Comparison of ENCODE assay signal across 8 cellular contexts in genomic region chr22:37804886-37805857, GRCh38. TPM values are rescaled to one million over a fixed set of nuclear protein-coding genes. Genes with fewer than 3 reads are reported as not detected.
DNase-seq lines count a peak whose midpoint lies in the region; ATAC-seq and TF ChIP-seq lines count a peak whose summit lies in the region.

No MANE protein-coding gene starts in this region.

- H3K4me1 ChIP-seq in IMR-90 (ENCODE audit: control insufficient read depth, insufficient read depth, low read length) (peaks cover 12% of the 10 kb centered on the region), suprapubic skin (peaks cover 69% of the 10 kb centered on the region)

- POLR2A ChIA-PET in IMR-90 (lab: Charles Lee; ENCODE audit: unreplicated experiment) = interaction anchor here (0.6 to 1.1 kb wide), 2 partner anchors 124 to 479 kb away, joined by 4 to 5 read pairs; no protein-coding TSS in a partner anchor

- no peaks in the 10 kb centered on the region for H3K36me3 ChIP-seq in IMR-90 (ENCODE audit: control insufficient read depth, insufficient read depth, low read length)
- no peaks in the 10 kb centered on the region for H3K36me3 ChIP-seq in suprapubic skin

- peak overlapping the region; percentile 57 for H3K14ac ChIP-seq in IMR-90 (replicated peaks; ENCODE audit: low read depth, low read length)

- TF ChIP-seq POLR2A in IMR-90 (IDR thresholded peaks at IDR 0.05; ENCODE audit: low read depth, low read length) (peak; percentile 90), suprapubic skin (IDR thresholded peaks at IDR 0.05) (peak; percentile 13 to 64)

- no peak for TF ChIP-seq RAD21 in IMR-90 (IDR thresholded peaks at IDR 0.05; ENCODE audit: low read length)

- H2BK120ac ChIP-seq in IMR-90 (ENCODE audit: low read depth, low read length) = peak overlapping the region; percentile 52; the same call in 1 of the 2 replicates

- peak overlapping the region; percentile 86 for H3K23ac ChIP-seq in IMR-90 (ENCODE audit: low read depth, low read length)

- intact Hi-C loops in CD14-positive monocyte (cut with micrococcal nuclease) = loop anchor here in 1 of 2 donors (10.0 kb wide), 1 partner anchor 120 kb away; the partner anchor contains the start of gene NOL12
- intact Hi-C loops in IMR-90 (cut with micrococcal nuclease) = loop anchor here (5.0 kb wide), 1 partner anchor 37 kb away; the partner anchor contains the start of gene ANKRD54

- BruUV-seq in IMR-90 (replicated peaks; lab: Mats Ljungman, UMichigan) = TSS peak; percentile 82

- CTCF ChIA-PET in IMR-90 (lab: Yijun Ruan, JAX) = no interaction called here

- H3K36me3 Mint-ChIP-seq in CD14-positive monocyte (peaks cover 8 to 16% of the 10 kb centered on the region in 2 donors), glutamatergic neuron (ENCODE audit: unreplicated experiment) (no peaks in the 10 kb centered on the region)
- no peaks in the 10 kb centered on the region for H3K36me3 Mint-ChIP-seq in activated naive CD8-positive, alpha-beta T cell treated with anti-CD3 and anti-CD28 coated beads for 36 hours

- H3K4me1 Mint-ChIP-seq in CD14-positive monocyte (peaks cover 54% of the 10 kb centered on the region), glutamatergic neuron (ENCODE audit: low read depth, unreplicated experiment) (peaks cover 14% of the 10 kb centered on the region)
- peaks cover 35% of the 10 kb centered on the region for H3K4me1 Mint-ChIP-seq in activated naive CD8-positive, alpha-beta T cell treated with anti-CD3 and anti-CD28 coated beads for 36 hours

- peaks cover 5% of the 10 kb centered on the region; the same call in 1 of the 2 replicates for H3K9me1 ChIP-seq in IMR-90 (ENCODE audit: insufficient read depth, low read length)

- H4K5ac ChIP-seq in IMR-90 (ENCODE audit: low read depth, low read length) = peak overlapping the region; percentile 77

- dilution Hi-C loops in IMR-90 (cut with HindIII; ENCODE audit: low sequenced_read_pairs, unreplicated experiment) = no loop called here

- peak overlapping the region; percentile 96 for H2AK9ac ChIP-seq in IMR-90 (replicated peaks; ENCODE audit: low read depth, low read length, poor library complexity)

- H2BK15ac ChIP-seq in IMR-90 (ENCODE audit: low read depth, low read length) = peak overlapping the region; percentile 6; the same call in 1 of the 3 replicates

- peak overlapping the region; percentile 76 for H2AK5ac ChIP-seq in IMR-90 (ENCODE audit: low read depth, low read length)

- H3K56ac ChIP-seq in IMR-90 (ENCODE audit: extremely low read depth, insufficient read depth, low read length) = peak overlapping the region; percentile 54; the same call in 1 of the 2 replicates

- H3K27me3 ChIP-seq in IMR-90 (ENCODE audit: control insufficient read depth, insufficient read depth, low read length) (no peaks in the 10 kb centered on the region), suprapubic skin (no peaks in the 10 kb centered on the region)

- H3K9me3 ChIP-seq in IMR-90 (ENCODE audit: control insufficient read depth, insufficient read depth, low read length) (no peaks in the 10 kb centered on the region), suprapubic skin (no peaks in the 10 kb centered on the region)

- TF ChIP-seq CTCF in CD14-positive monocyte (IDR thresholded peaks at IDR 0.05) (no peak), IMR-90 (conservative IDR thresholded peaks at IDR 0.05; ENCODE audit: low read depth, low read length) (no peak), glutamatergic neuron (IDR thresholded peaks at IDR 0.05; ENCODE audit: partially characterized antibody, unreplicated experiment) (no peak), suprapubic skin (IDR thresholded peaks at IDR 0.05) (no peak)

- H3K4me3 ChIP-seq in IMR-90 (ENCODE audit: insufficient read depth, low read depth, low read length) = peak overlapping the region; percentile 52
- H3K4me3 ChIP-seq in suprapubic skin = peak overlapping the region; percentile 75

- peak overlapping the region; percentile 71 for H3K9ac ChIP-seq in IMR-90 (ENCODE audit: low read depth, low read length)

- in situ Hi-C loops in IMR-90 (cut with MboI; ENCODE audit: low sequenced_read_pairs) = no loop called here

- H3K9me3 Mint-ChIP-seq in CD14-positive monocyte (peaks cover 0 to 17% (median 7%) of the 10 kb centered on the region in 7 donors), glutamatergic neuron (ENCODE audit: unreplicated experiment) (peaks cover 10% of the 10 kb centered on the region)
- H3K9me3 Mint-ChIP-seq in activated naive CD8-positive, alpha-beta T cell treated with anti-CD3 and anti-CD28 coated beads for 36 hours = no peaks in the 10 kb centered on the region

- ATAC-seq in IMR-90 (ENCODE audit: low read depth) (peak; percentile 44), HG02885 (IDR thresholded peaks at IDR 0.05; ENCODE audit: poor library complexity, unreplicated experiment) (no peak)

- H4K8ac ChIP-seq in IMR-90 (ENCODE audit: low read depth in 2 of 2, low read length in 2 of 2) = peak overlapping the region; percentile 77 to 94

- H3K79me1 ChIP-seq in IMR-90 (ENCODE audit: low read depth in 1 of 2, low read length in 2 of 2) = peaks cover 11 to 44% of the 10 kb centered on the region in 2 experiments; a peak in 3 of 4 replicates

- no peak overlapping the region for H2BK20ac ChIP-seq in IMR-90 (ENCODE audit: low read depth, low read length)

- peak overlapping the region; percentile 88 for H2AFZ ChIP-seq in IMR-90 (replicated peaks; ENCODE audit: low read length, poor library complexity)

- 7% methylated on average over 50 of the region's 90 CpGs; no CpG with 5 or more reads in 1 of the 2 experiments for WGBS in IMR-90 (ENCODE audit: extremely low coverage in 2 of 2, insufficient read length in 1 of 2), 2 experiments
- WGBS in suprapubic skin = 21% methylated on average over 8 of the region's 90 CpGs

- TF ChIP-seq EP300 in suprapubic skin (IDR thresholded peaks at IDR 0.05) = no peak

- H3K4me2 ChIP-seq in IMR-90 (ENCODE audit: low read depth, low read length) = peak overlapping the region; percentile 91

- peak overlapping the region; percentile 87 to 96 for H3K4me3 Mint-ChIP-seq in CD14-positive monocyte
- H3K4me3 Mint-ChIP-seq in activated naive CD8-positive, alpha-beta T cell treated with anti-CD3 and anti-CD28 coated beads for 36 hours = peak overlapping the region; percentile 64
- H3K4me3 Mint-ChIP-seq in glutamatergic neuron (ENCODE audit: unreplicated experiment) = peak overlapping the region; percentile 95

- peak overlapping the region; percentile 66 for H2BK5ac ChIP-seq in IMR-90 (ENCODE audit: low read depth, low read length, poor library complexity, severe bottlenecking)

- H4K20me1 ChIP-seq in IMR-90 (ENCODE audit: insufficient read depth, low read length) = peaks cover 8% of the 10 kb centered on the region; the same call in 1 of the 2 replicates

- H3K4ac ChIP-seq in IMR-90 (ENCODE audit: low read depth, low read length) = peak overlapping the region; percentile 81

- H3K18ac ChIP-seq in IMR-90 (ENCODE audit: low read depth, low read length) = peak overlapping the region; percentile 39

- peak; percentile 74 for DNase-seq in CD14-positive monocyte (ENCODE audit: low spot score)
- DNase-seq in IMR-90 = peak; percentile 70
- DNase-seq in SKM-1 treated with dmso at 0.1 percent for 144 hours (lab: John Stamatoyannopoulos, UW; ENCODE audit: unreplicated experiment) = peak; percentile 47
- DNase-seq in activated naive CD8-positive, alpha-beta T cell treated with anti-CD3 and anti-CD28 coated beads for 36 hours = peak; percentile 74
- DNase-seq in glutamatergic neuron = peak; percentile 92
- peak in 54 of 56 donors; percentile 39 to 91 (median 76) for DNase-seq in nucleus accumbens (lab: John Stamatoyannopoulos, UW)
- peak; percentile 94 to 96 for DNase-seq in suprapubic skin (ENCODE audit: low spot score in 2 of 2)

- H4K91ac ChIP-seq in IMR-90 (ENCODE audit: insufficient read depth, low read depth, low read length) = peak overlapping the region; percentile 79

- H3K27ac ChIP-seq in IMR-90 (ENCODE audit: insufficient read depth, low read length) = peak overlapping the region; percentile 68
- peak overlapping the region; percentile 91 for H3K27ac ChIP-seq in suprapubic skin

- H3K27ac Mint-ChIP-seq in CD14-positive monocyte (peak overlapping the region; percentile 4 to 90 (median 59)), glutamatergic neuron (ENCODE audit: unreplicated experiment) (peak overlapping the region; percentile 87)
- no peak overlapping the region for H3K27ac Mint-ChIP-seq in activated naive CD8-positive, alpha-beta T cell treated with anti-CD3 and anti-CD28 coated beads for 36 hours

- H3K27me3 Mint-ChIP-seq in CD14-positive monocyte (ENCODE audit: low read depth in 3 of 3) (peaks cover 61 to 79% (median 67%) of the 10 kb centered on the region in 3 donors), glutamatergic neuron (ENCODE audit: unreplicated experiment) (peaks cover 8% of the 10 kb centered on the region)
- peaks cover 74% of the 10 kb centered on the region for H3K27me3 Mint-ChIP-seq in activated naive CD8-positive, alpha-beta T cell treated with anti-CD3 and anti-CD28 coated beads for 36 hours

RNA-seq across cellular contexts. Expression of gene GCAT, which starts 2.6 kb away (rescaled TPM):
- polyA plus RNA-seq in CD14-positive monocyte (1 to 10 TPM; 1.1 to 1.9 TPM), IMR-90 (2012; rRNA removed) (20.6 and 26.2 TPM in 2 replicates)
- total RNA-seq in IMR-90 (2012; rRNA removed) (25.6 and 32.3 TPM in 2 replicates), glutamatergic neuron (ENCODE audit: unreplicated experiment) (11.9 TPM), suprapubic skin (10 to 100 TPM; 11.3 to 34.5 (median 20.1) TPM)
- polyA plus RNA-seq in IMR-90 (2012; cell fraction: cytosol; rRNA removed) = 18.9 and 29.8 TPM in 2 replicates
- 15.8 and 38.2 TPM in 2 replicates for polyA plus RNA-seq in IMR-90 (2012; cell fraction: nucleus; rRNA removed; ENCODE audit: low replicate concordance)
- total RNA-seq in activated naive CD8-positive, alpha-beta T cell treated with anti-CD3 and anti-CD28 coated beads for 36 hours = 10 to 100 TPM; 11.6 to 12.9 TPM

RNA-seq across cellular contexts. Expression of gene GALR3, which starts 18.0 kb away (rescaled TPM):
- polyA plus RNA-seq in CD14-positive monocyte = not detected
- not detected in 2 replicates for total RNA-seq in IMR-90 (2012; rRNA removed)
- polyA plus RNA-seq in IMR-90 (2012; rRNA removed) = not detected in 2 replicates
- polyA plus RNA-seq in IMR-90 (2012; cell fraction: cytosol; rRNA removed) = not detected in 2 replicates
- polyA plus RNA-seq in IMR-90 (2012; cell fraction: nucleus; rRNA removed; ENCODE audit: low replicate concordance) = 0.15 TPM in 1 of 2 replicates, not detected in the other
- total RNA-seq in activated naive CD8-positive, alpha-beta T cell treated with anti-CD3 and anti-CD28 coated beads for 36 hours = not detected
- total RNA-seq in glutamatergic neuron (ENCODE audit: unreplicated experiment) = not detected
- total RNA-seq in suprapubic skin = not detected

RNA-seq across cellular contexts. Expression of gene ANKRD54, which starts 39.0 kb away (rescaled TPM):
- polyA plus RNA-seq in CD14-positive monocyte (1 to 10 TPM; 7.4 to 9.5 TPM), IMR-90 (2012; rRNA removed) (31.3 and 31.5 TPM in 2 replicates)
- total RNA-seq in IMR-90 (2012; rRNA removed) (18.5 and 20.3 TPM in 2 replicates), glutamatergic neuron (ENCODE audit: unreplicated experiment) (26.7 TPM), suprapubic skin (10 to 100 TPM; 22.7 to 38.6 (median 32.7) TPM)
- 27.1 and 36.8 TPM in 2 replicates for polyA plus RNA-seq in IMR-90 (2012; cell fraction: cytosol; rRNA removed)
- 46.2 and 142 TPM in 2 replicates for polyA plus RNA-seq in IMR-90 (2012; cell fraction: nucleus; rRNA removed; ENCODE audit: low replicate concordance)
- 10 to 100 TPM; 20.2 to 21.9 TPM for total RNA-seq in activated naive CD8-positive, alpha-beta T cell treated with anti-CD3 and anti-CD28 coated beads for 36 hours

RNA-seq across cellular contexts. Expression of gene EIF3L, which starts 44.0 kb away (rescaled TPM):
- polyA plus RNA-seq in CD14-positive monocyte (100 to 1,000 TPM; 209 to 246 TPM), IMR-90 (2012; rRNA removed) (354 and 391 TPM in 2 replicates)
- total RNA-seq in IMR-90 (2012; rRNA removed) (464 and 593 TPM in 2 replicates), glutamatergic neuron (ENCODE audit: unreplicated experiment) (526 TPM), suprapubic skin (100 to 1,000 TPM; 379 to 589 (median 576) TPM)
- 183 and 246 TPM in 2 replicates for polyA plus RNA-seq in IMR-90 (2012; cell fraction: cytosol; rRNA removed)
- 89.0 and 188 TPM in 2 replicates for polyA plus RNA-seq in IMR-90 (2012; cell fraction: nucleus; rRNA removed; ENCODE audit: low replicate concordance)
- 100 to 1,000 TPM; 656 to 671 TPM for total RNA-seq in activated naive CD8-positive, alpha-beta T cell treated with anti-CD3 and anti-CD28 coated beads for 36 hours
